18 cellular contexts compared by ENCODE assay signal in the genomic region with DNA sequence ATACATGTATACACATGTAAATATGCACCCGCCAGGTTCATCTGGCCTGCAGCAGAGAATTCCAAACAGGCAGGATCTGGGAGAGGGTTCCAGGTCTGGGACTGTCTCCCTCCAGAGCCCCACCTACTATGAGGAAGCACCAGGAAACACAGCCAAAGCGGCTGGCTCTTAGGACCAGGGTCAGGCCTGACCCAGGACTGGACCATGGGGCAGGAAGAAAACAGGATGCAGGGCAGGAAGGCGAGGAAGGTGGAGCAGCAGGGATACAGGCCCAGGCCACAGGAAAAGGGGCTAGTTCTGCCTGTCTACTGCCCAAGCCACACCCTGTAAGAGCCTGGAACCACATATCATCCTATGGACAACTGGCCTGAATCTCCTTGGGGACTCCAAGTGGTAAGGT. TPM values are rescaled to one million over a fixed set of nuclear protein-coding genes. Genes with fewer than 3 reads are reported as not detected.
A peak's percentile ranks its signal among the peaks of the same experiment; 100 is the strongest.
DNase-seq lines count a peak whose midpoint lies in the region; ATAC-seq, FAIRE-seq and TF ChIP-seq lines count a peak whose summit lies in the region.
"Had no signal": no experiment of that assay in that cellular context is flagged by ENCODE, and none has a peak within 500 bp of the region (broad histone marks: within the 10 kb centered on the region; RNA-seq: fewer than 3 reads in every experiment).

No MANE protein-coding gene starts in this region.

- ATAC-seq in A549 (peak; percentile 4 to 12; a peak in 2 of 6 replicates), T-helper 17 cell (no peak), heart left ventricle (peak; percentile 42 to 84 (median 66))

- TF ChIP-seq EP300 in A549 (IDR thresholded peaks at IDR 0.05): no peak

- no peak for TF ChIP-seq POLR2A in A549 (IDR thresholded peaks at IDR 0.05; ENCODE audit: low read length)
- no peak for TF ChIP-seq POLR2A in heart left ventricle (IDR thresholded peaks at IDR 0.05)
- no peak for TF ChIP-seq POLR2A in GM12892 (IDR thresholded peaks at IDR 0.05; ENCODE audit: low read depth, low read length)

- H3K4me3 Mint-ChIP-seq in T-helper 17 cell (peak overlapping the region; percentile 47), nephron (peak overlapping the region; percentile 62 to 74 (median 69))

- POLR2A ChIA-PET in A549 (lab: Yijun Ruan, JAX): interaction anchor here (0.7 to 2.9 kb wide), 2 partner anchors 12 to 118 kb away, joined by 3 to 8 read pairs; partner anchors contain the start of gene SLC16A5

- H3K27ac Mint-ChIP-seq in T-helper 17 cell: no peak overlapping the region
- no peak overlapping the region for H3K27ac Mint-ChIP-seq in nephron
- H3K27ac Mint-ChIP-seq: activated T-helper 1 cell treated with anti-CD3 and anti-CD28 coated beads, Interleukin-12 subunit alpha, Interleukin-12 subunit beta, Interleukin-2, Interleukin-4 antibody, amounts not matched to agents 30 ng/mL and 10 ng/mL and 1 ng/mL, durations not matched to agents 14 hours and 24 hours and 36 hours; H9 had no signal

- no peak overlapping the region for H3K4me3 ChIP-seq in A549
- peak overlapping the region in 11 of 12 donors; percentile 16 to 95 (median 76) for H3K4me3 ChIP-seq in heart left ventricle

- H3K4me1 ChIP-seq in A549 (peaks cover 9% of the 10 kb centered on the region), heart left ventricle (peaks cover 0 to 26% (median 12%) of the 10 kb centered on the region in 12 donors)

- H3K27me3 ChIP-seq in heart left ventricle: peaks cover 0 to 25% (median 0%) of the 10 kb centered on the region in 9 donors

- H3K9me3 ChIP-seq in A549 (no peaks in the 10 kb centered on the region), T-helper 17 cell (ENCODE audit: control insufficient read depth, low read length, poor library complexity, severe bottlenecking) (no peaks in the 10 kb centered on the region), heart left ventricle (no peaks in the 10 kb centered on the region)
- H3K9me3 ChIP-seq: suprapubic skin had no signal

- H3K36me3 ChIP-seq in heart left ventricle: no peaks in the 10 kb centered on the region
- H3K36me3 ChIP-seq: suprapubic skin had no signal

- H3K4me2 ChIP-seq in A549: no peak overlapping the region

- H3K9me3 Mint-ChIP-seq in nephron: no peaks in the 10 kb centered on the region
- H3K9me3 Mint-ChIP-seq: activated T-helper 1 cell treated with anti-CD3 and anti-CD28 coated beads, Interleukin-12 subunit alpha, Interleukin-12 subunit beta, Interleukin-2, Interleukin-4 antibody, amounts not matched to agents 30 ng/mL and 10 ng/mL and 1 ng/mL, durations not matched to agents 14 hours and 24 hours and 36 hours had no signal

- no peak for DNase-seq in A549 (ENCODE audit: low read depth in 1 of 2, low spot score in 1 of 2)
- DNase-seq in T-helper 17 cell: no peak
- peak in 3 of 5 donors; percentile 43 to 61 (median 52) for DNase-seq in heart left ventricle
- no peak for DNase-seq in activated T-cell treated with anti-CD3 and anti-CD28 coated beads for 4 hours
- no peak for DNase-seq in GM12892 (ENCODE audit: insufficient read length)
- no peak for DNase-seq in HCEC 1CT
- DNase-seq in stimulated activated CD4-positive, alpha-beta T cell treated with anti-CD3 and anti-CD28 coated beads, Interleukin-4, amount 100 ng/mL, for 4 hours: no peak
- DNase-seq: activated CD4-positive, alpha-beta T cell treated with anti-CD3 and anti-CD28 coated beads, Interleukin-2, amount 50 U/mL, for 4 hours; DMS 273 treated with DMSO at 0.1 percent for 48 hours; H9; KG1; NCI-H187; NCI-H69; SHP77 had no signal

- 92% methylated on average over 3 of the region's 3 CpGs for WGBS in A549 (ENCODE audit: missing lambda C conversion rate)
- WGBS in heart left ventricle, 4 donors: 46 to 70% (median 67%) methylated on average over 3 of the region's 3 CpGs

- H3K27me3 Mint-ChIP-seq in T-helper 17 cell: peaks cover 11% of the 10 kb centered on the region
- peaks cover 65% of the 10 kb centered on the region for H3K27me3 Mint-ChIP-seq in nephron (ENCODE audit: low read depth)

- TF ChIP-seq RAD21 in A549 (conservative IDR thresholded peaks at IDR 0.05 in 1 of 2, IDR thresholded peaks at IDR 0.05 in 1 of 2): no peak

- H3K27ac ChIP-seq in A549 (no peak overlapping the region), heart left ventricle (peak overlapping the region; percentile 52 to 81 (median 70))
- H3K27ac ChIP-seq: suprapubic skin had no signal

- peaks cover 6% of the 10 kb centered on the region for H3K4me1 Mint-ChIP-seq in T-helper 17 cell
- H3K4me1 Mint-ChIP-seq in nephron: peaks cover 6% of the 10 kb centered on the region

- peak; percentile 59 for FAIRE-seq in A549 (lab: Jason Lieb, UNC)
- no peak for FAIRE-seq in GM12892 (lab: Jason Lieb, UNC)

- no peak for TF ChIP-seq CTCF in A549 (IDR thresholded peaks at IDR 0.05)
- TF ChIP-seq CTCF in heart left ventricle (IDR thresholded peaks at IDR 0.05): no peak
- no peak for TF ChIP-seq CTCF in nephron (IDR thresholded peaks at IDR 0.05; ENCODE audit: unreplicated experiment in 3 of 3)

- H3K36me3 Mint-ChIP-seq in T-helper 17 cell (ENCODE audit: low read depth): peaks cover 2% of the 10 kb centered on the region
- H3K36me3 Mint-ChIP-seq in nephron (ENCODE audit: low read depth): no peaks in the 10 kb centered on the region

- CTCF ChIA-PET in A549 (lab: Yijun Ruan, JAX): interaction anchor here (1.0 to 42.3 kb wide), 8 partner anchors 11 to 231 kb away, joined by 3 to 1448 read pairs (median 34); partner anchors contain the start of genes CDR2L, MRPL58, OTOP2 and OTOP3

- intact Hi-C loops in heart left ventricle (cut with DNase I): loop anchor here in 1 of 10 donors (10.0 kb wide), 1 partner anchor 64 kb away; no protein-coding TSS in a partner anchor

TF ChIP-seq in A549, 52 proteins besides CTCF, POLR2A, EP300 and RAD21:
- TF ChIP-seq MYC (IDR thresholded peaks at IDR 0.05; ENCODE audit: borderline replicate concordance, low read length) (no peak), TFCP2L1 (CRISPR knock-in tag; IDR thresholded peaks at IDR 0.05) (no peak), CBX2 (IDR thresholded peaks at IDR 0.05; ENCODE audit: borderline replicate concordance, low read depth) (no peak), JUN (IDR thresholded peaks at IDR 0.05) (no peak), EHMT2 (IDR thresholded peaks at IDR 0.05; ENCODE audit: low read depth) (no peak), ZSCAN20 (CRISPR knock-in tag; IDR thresholded peaks at IDR 0.05) (no peak), MAFK (IDR thresholded peaks at IDR 0.05; ENCODE audit: partially characterized antibody) (no peak), NFE2L2 (conservative IDR thresholded peaks at IDR 0.05; ENCODE audit: low read length) (no peak), JUNB (IDR thresholded peaks at IDR 0.05) (no peak)

RNA-seq across cellular contexts. Expression of gene HID1, which starts 2.2 kb away (rescaled TPM):
- polyA plus RNA-seq in A549 (2011; rRNA removed) (11.7 and 15.2 TPM in 2 replicates), A549 (2017; fragmentation: RNase III; extraction: RNeasy Plus Mini Kit Qiagen cat#74134 plus additional on column Dnase treatment) (3.7 to 6.2 TPM (median 5.2 TPM) in 3 replicates), heart left ventricle (10 to 100 TPM in 1 of 2 donors, 1 to 10 TPM in 1; 6.7 to 10.7 TPM)
- 5.9 and 7.4 TPM in 2 replicates for polyA plus RNA-seq in A549 (2012; cell fraction: cytosol; rRNA removed)
- polyA plus RNA-seq in A549 (2012; cell fraction: nucleus; rRNA removed): 30.4 and 39.1 TPM in 2 replicates
- polyA minus RNA-seq in A549 (2011; rRNA and poly(A)+ RNA removed): 27.2 and 27.3 TPM in 2 replicates
- total RNA-seq in T-helper 17 cell (10 to 100 TPM; 10.6 to 14.9 TPM), heart left ventricle (10 to 100 TPM in 4 of 9 donors, 1 to 10 TPM in 5; 5.7 to 15.7 (median 9.8) TPM)
- 0.49 TPM for polyA plus RNA-seq in GM12892 (2012; ENCODE audit: missing spikeins)

RNA-seq across cellular contexts. Expression of gene CDR2L, which starts 17.0 kb away (rescaled TPM):
- polyA plus RNA-seq in A549 (2011; rRNA removed): 18.0 and 18.5 TPM in 2 replicates
- polyA plus RNA-seq in A549 (2012; cell fraction: cytosol; rRNA removed): 25.6 and 34.4 TPM in 2 replicates
- 38.5 and 49.0 TPM in 2 replicates for polyA plus RNA-seq in A549 (2012; cell fraction: nucleus; rRNA removed)
- polyA plus RNA-seq in A549 (2017; fragmentation: RNase III; extraction: RNeasy Plus Mini Kit Qiagen cat#74134 plus additional on column Dnase treatment): 26.9 to 34.0 TPM (median 30.0 TPM) in 3 replicates
- polyA minus RNA-seq in A549 (2011; rRNA and poly(A)+ RNA removed): 16.6 and 21.8 TPM in 2 replicates
- under 1 TPM in 1 of 2 donors, not detected in 1; 0.86 TPM for total RNA-seq in T-helper 17 cell
- total RNA-seq in heart left ventricle: 10 to 100 TPM; 13.0 to 56.4 (median 18.1) TPM
- polyA plus RNA-seq in heart left ventricle: 10 to 100 TPM; 13.6 to 19.1 TPM
- polyA plus RNA-seq in GM12892 (2012; ENCODE audit: missing spikeins): not detected

RNA-seq across cellular contexts. Expression of gene OTOP3, which starts 34.7 kb away (rescaled TPM):
- not detected in 2 replicates for polyA plus RNA-seq in A549 (2011; rRNA removed)
- 0.01 TPM in 1 of 2 replicates, not detected in the other for polyA plus RNA-seq in A549 (2012; cell fraction: cytosol; rRNA removed)
- 0.01 TPM in 1 of 2 replicates, not detected in the other for polyA plus RNA-seq in A549 (2012; cell fraction: nucleus; rRNA removed)
- polyA plus RNA-seq in A549 (2017; fragmentation: RNase III; extraction: RNeasy Plus Mini Kit Qiagen cat#74134 plus additional on column Dnase treatment): not detected in 3 replicates
- polyA minus RNA-seq in A549 (2011; rRNA and poly(A)+ RNA removed): not detected in 2 replicates
- total RNA-seq in T-helper 17 cell: not detected
- total RNA-seq in heart left ventricle: not detected
- not detected for polyA plus RNA-seq in heart left ventricle
- polyA plus RNA-seq in GM12892 (2012; ENCODE audit: missing spikeins): not detected
- total RNA-seq: activated T-helper 1 cell treated with anti-CD3 and anti-CD28 coated beads, Interleukin-12 subunit alpha, Interleukin-12 subunit beta, Interleukin-2, Interleukin-4 antibody, amounts not matched to agents 30 ng/mL and 10 ng/mL and 1 ng/mL, durations not matched to agents 14 hours and 24 hours and 36 hours; H9; kidney epithelial cell had no signal

RNA-seq across cellular contexts. Expression of gene MRPL58, which starts 42.1 kb away (rescaled TPM):
- polyA plus RNA-seq in A549 (2011; rRNA removed): 86.4 and 127 TPM in 2 replicates
- 104 and 113 TPM in 2 replicates for polyA plus RNA-seq in A549 (2012; cell fraction: cytosol; rRNA removed)
- polyA plus RNA-seq in A549 (2012; cell fraction: nucleus; rRNA removed): 49.1 and 82.1 TPM in 2 replicates
- 89.4 to 105 TPM (median 95.3 TPM) in 3 replicates for polyA plus RNA-seq in A549 (2017; fragmentation: RNase III; extraction: RNeasy Plus Mini Kit Qiagen cat#74134 plus additional on column Dnase treatment)
- polyA minus RNA-seq in A549 (2011; rRNA and poly(A)+ RNA removed): 31.3 and 32.4 TPM in 2 replicates
- total RNA-seq in T-helper 17 cell: 10 to 100 TPM; 13.7 to 19.1 TPM
- total RNA-seq in heart left ventricle: 10 to 100 TPM; 41.0 to 89.4 (median 55.8) TPM
- polyA plus RNA-seq in heart left ventricle: 10 to 100 TPM; 82.0 to 93.8 TPM
- 40.0 TPM for polyA plus RNA-seq in GM12892 (2012; ENCODE audit: missing spikeins)

RNA-seq across cellular contexts. Expression of gene OTOP2, which starts 46.3 kb away (rescaled TPM):
- 0.06 and 0.11 TPM in 2 replicates for polyA plus RNA-seq in A549 (2011; rRNA removed)
- polyA plus RNA-seq in A549 (2012; cell fraction: cytosol; rRNA removed): 0.08 and 0.10 TPM in 2 replicates
- polyA plus RNA-seq in A549 (2012; cell fraction: nucleus; rRNA removed): 0.13 and 0.24 TPM in 2 replicates
- polyA plus RNA-seq in A549 (2017; fragmentation: RNase III; extraction: RNeasy Plus Mini Kit Qiagen cat#74134 plus additional on column Dnase treatment): 0.08 TPM in 1 of 3 replicates, not detected in the others
- polyA minus RNA-seq in A549 (2011; rRNA and poly(A)+ RNA removed): not detected in 2 replicates
- not detected for total RNA-seq in T-helper 17 cell
- total RNA-seq in heart left ventricle: not detected
- not detected for polyA plus RNA-seq in heart left ventricle
- polyA plus RNA-seq in GM12892 (2012; ENCODE audit: missing spikeins): not detected
- total RNA-seq: activated T-helper 1 cell treated with anti-CD3 and anti-CD28 coated beads, Interleukin-12 subunit alpha, Interleukin-12 subunit beta, Interleukin-2, Interleukin-4 antibody, amounts not matched to agents 30 ng/mL and 10 ng/mL and 1 ng/mL, durations not matched to agents 14 hours and 24 hours and 36 hours; kidney epithelial cell had no signal

Comparison
In these comparisons a context has a peak if more than half of its experiments do, and no peak if none do; other contexts are left out.
1. DNase-seq: peak in heart left ventricle (3 of 5); none in A549 (0 of 2), T-helper 17 cell (0 of 3), activated T-cell treated with anti-CD3 and anti-CD28 coated beads for 4 hours (single experiment), GM12892 (single experiment), HCEC 1CT (single experiment) and stimulated activated CD4-positive, alpha-beta T cell treated with anti-CD3 and anti-CD28 coated beads, Interleukin-4, amount 100 ng/mL, for 4 hours (0 of 2).
2. H3K27ac ChIP-seq: peak in heart left ventricle (12 of 12); none in A549 (0 of 2).
3. RNA of gene CDR2L, which starts 17.0 kb away (total RNA-seq): 13.0 to 56.4 TPM in heart left ventricle; 0.86 TPM in T-helper 17 cell; every median in the first group is over 4 times any median in the second.